ENCODE assay signal across 1 cellular context in genomic region chr7:107056058-107056457, GRCh38. TPM values are rescaled to one million over a fixed set of nuclear protein-coding genes. Genes with fewer than 3 reads are reported as not detected.
"Had no signal": no experiment of that assay in that cellular context is flagged by ENCODE, and none has a peak within 500 bp of the region (broad histone marks: within the 10 kb centered on the region; RNA-seq: fewer than 3 reads in every experiment).

No MANE protein-coding gene starts in this region.

RNA-seq across cellular contexts. Expression of gene PRKAR2B, which starts 11.6 kb away (rescaled TPM):
- polyA plus RNA-seq: mammary epithelial cell had no signal
